8 cellular contexts compared by ENCODE assay signal in the genomic region with DNA sequence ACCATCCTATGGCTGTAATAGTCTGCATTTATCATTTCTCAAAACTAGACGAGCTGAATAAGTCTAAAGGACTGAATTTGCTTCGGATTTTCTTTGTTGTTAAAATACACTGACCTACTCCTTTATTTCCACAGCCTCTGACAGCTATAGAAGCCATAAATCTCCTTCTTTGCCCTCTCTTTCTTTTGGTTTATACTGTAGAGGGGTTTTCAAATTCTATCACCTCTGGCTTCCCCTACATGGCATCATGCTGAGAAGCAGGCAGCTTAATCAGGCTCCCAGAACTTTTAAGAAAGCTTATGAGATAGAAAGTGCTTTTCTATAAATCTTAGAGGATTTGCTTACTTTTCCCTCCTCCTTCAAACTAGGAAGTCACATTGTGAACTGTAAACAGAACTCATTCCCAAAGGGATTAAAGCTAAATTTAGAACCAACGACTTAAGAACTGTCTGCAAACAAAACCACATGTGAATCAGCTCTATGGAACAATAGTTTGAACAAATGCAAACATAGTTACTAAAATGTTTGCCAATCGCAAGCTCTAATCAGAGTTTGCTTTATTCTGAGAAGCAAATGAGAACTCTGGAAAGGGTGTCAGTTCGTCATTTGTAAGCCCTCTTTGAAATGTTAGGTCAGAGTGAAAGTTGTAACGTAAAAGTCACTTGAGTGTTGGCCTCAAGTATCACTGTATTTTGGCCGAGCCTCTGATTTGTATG.
A peak's percentile ranks its signal among the peaks of the same experiment; 100 is the strongest.
DNase-seq lines count a peak whose midpoint lies in the region; ATAC-seq, FAIRE-seq and TF ChIP-seq lines count a peak whose summit lies in the region.

No MANE protein-coding gene starts in this region.

- H3K27ac ChIP-seq in A549 (peak overlapping the region; percentile 78 to 95), IMR-90 (ENCODE audit: insufficient read depth, low read length) (no peak overlapping the region), mammary epithelial cell (ENCODE audit: insufficient read depth, low read depth, low read length) (no peak overlapping the region), mesendoderm (ENCODE audit: low read depth, low read length) (no peak overlapping the region), dorsolateral prefrontal cortex (peak overlapping the region in 15 of 59 donors; percentile 2 to 42 (median 31)), spleen (no peak overlapping the region)

- H3K56ac ChIP-seq in IMR-90 (ENCODE audit: extremely low read depth, insufficient read depth, low read length), result no peak overlapping the region
- H3K56ac ChIP-seq in mesendoderm (ENCODE audit: low read length), result no peak overlapping the region

- no peak overlapping the region for H3K4me3 ChIP-seq in A549
- peak overlapping the region; percentile 31; the same call in 1 of the 2 replicates for H3K4me3 ChIP-seq in IMR-90 (ENCODE audit: insufficient read depth, low read depth, low read length)
- no peak overlapping the region for H3K4me3 ChIP-seq in mammary epithelial cell (replicated peaks in 1 of 3; ENCODE audit: insufficient read depth in 1 of 3, low read depth in 2 of 3, low read length in 3 of 3)
- H3K4me3 ChIP-seq in mesendoderm (ENCODE audit: low read length), result no peak overlapping the region
- peak overlapping the region in 1 of 59 donors; percentile 5 for H3K4me3 ChIP-seq in dorsolateral prefrontal cortex
- H3K4me3 ChIP-seq in spleen, result no peak overlapping the region

- peaks cover 35% of the 10 kb centered on the region for H3K4me1 ChIP-seq in A549
- peaks cover 8% of the 10 kb centered on the region; the same call in 1 of the 2 replicates for H3K4me1 ChIP-seq in IMR-90 (ENCODE audit: control insufficient read depth, insufficient read depth, low read length)
- peaks cover 32% of the 10 kb centered on the region for H3K4me1 ChIP-seq in mammary epithelial cell (ENCODE audit: insufficient read depth, low read length)
- peaks cover 6% of the 10 kb centered on the region for H3K4me1 ChIP-seq in mesendoderm (ENCODE audit: control insufficient read depth, low read depth, low read length)
- peaks cover 0 to 5% (median 0%) of the 10 kb centered on the region in 6 donors for H3K4me1 ChIP-seq in spleen

- 8% methylated on average over 7 of the region's 7 CpGs for WGBS in A549 (ENCODE audit: missing lambda C conversion rate)
- 20% methylated on average over 1 of the region's 7 CpGs; no CpG with 5 or more reads in 1 of the 2 experiments for WGBS in IMR-90 (ENCODE audit: extremely low coverage in 2 of 2, insufficient read length in 1 of 2), 2 experiments
- 81% methylated on average over 7 of the region's 7 CpGs for WGBS in mammary epithelial cell (ENCODE audit: low coverage, missing lambda C conversion rate)
- WGBS in mesendoderm (ENCODE audit: extremely low coverage, insufficient coverage, low lambda C conversion rate), result no CpG with 5 or more reads among the region's 7 CpGs
- 46 to 68% (median 59%) methylated on average over 7 of the region's 7 CpGs for WGBS in spleen, 5 donors

- no TSS peak for BruUV-seq in IMR-90 (replicated peaks; lab: Mats Ljungman, UMichigan)
- no TSS peak for BruUV-seq in mammary epithelial cell (replicated peaks; lab: Mats Ljungman, UMichigan)

- no peaks in the 10 kb centered on the region for H3K79me1 ChIP-seq in IMR-90 (ENCODE audit: low read depth in 1 of 2, low read length in 2 of 2)
- no peaks in the 10 kb centered on the region for H3K79me1 ChIP-seq in mesendoderm (ENCODE audit: low read length)

- TF ChIP-seq RAD21 in A549 (conservative IDR thresholded peaks at IDR 0.05 in 1 of 2, IDR thresholded peaks at IDR 0.05 in 1 of 2) (no peak; a peak in 1 of 5 replicates), IMR-90 (IDR thresholded peaks at IDR 0.05; ENCODE audit: low read length) (no peak)

- H2BK15ac ChIP-seq in IMR-90 (ENCODE audit: low read depth, low read length) (no peak overlapping the region), mesendoderm (replicated peaks; ENCODE audit: low read depth) (no peak overlapping the region)

- intact Hi-C loops in IMR-90 (cut with micrococcal nuclease), result loop anchor here (5.0 kb wide), 1 partner anchor 35 kb away; no protein-coding TSS in a partner anchor
- intact Hi-C loops in mammary epithelial cell (cut with micrococcal nuclease), result no loop called here
- intact Hi-C loops in dorsolateral prefrontal cortex (cut with DNase I), result no loop called here
- intact Hi-C loops in spleen (cut with DNase I; ENCODE audit: low total_unique reads), result no loop called here

- H2BK20ac ChIP-seq in IMR-90 (ENCODE audit: low read depth, low read length), result peak overlapping the region; percentile 46; the same call in 1 of the 2 replicates

- peak overlapping the region; percentile 76 for H3K14ac ChIP-seq in IMR-90 (replicated peaks; ENCODE audit: low read depth, low read length)

- POLR2A ChIA-PET in A549 (lab: Yijun Ruan, JAX), result interaction anchor here (1.1 kb wide), 1 partner anchor 62 kb away, joined by 3 read pairs; no protein-coding TSS in a partner anchor
- POLR2A ChIA-PET in IMR-90 (lab: Charles Lee; ENCODE audit: unreplicated experiment), result no interaction called here

- ATAC-seq in A549 (peak; percentile 72 to 82; a peak in 5 of 6 replicates), IMR-90 (ENCODE audit: low read depth) (peak; percentile 56), GM19351 (IDR thresholded peaks at IDR 0.05; ENCODE audit: unreplicated experiment) (no peak)

- H3K23ac ChIP-seq in IMR-90 (ENCODE audit: low read depth, low read length) (peak overlapping the region; percentile 58; the same call in 1 of the 2 replicates), mesendoderm (ENCODE audit: low read length) (no peak overlapping the region)

- FAIRE-seq in A549 (lab: Jason Lieb, UNC), result no peak

- in situ Hi-C loops in IMR-90 (cut with MboI; ENCODE audit: low sequenced_read_pairs) (no loop called here), mammary epithelial cell (cut with MboI; ENCODE audit: low sequenced_read_pairs in 2 of 2) (no loop called here)

- H3K9me1 ChIP-seq in IMR-90 (ENCODE audit: insufficient read depth, low read length), result 0 out of 2 replicates have a peak, but pooled peaks cover 5% of the 10 kb centered on the region

- TF ChIP-seq EP300 in A549 (IDR thresholded peaks at IDR 0.05), result peak; percentile 40 to 62; a peak in 3 of 5 replicates

- dilution Hi-C loops in IMR-90 (cut with HindIII; ENCODE audit: low sequenced_read_pairs, unreplicated experiment), result no loop called here
- dilution Hi-C loops in mammary epithelial cell (cut with HindIII; ENCODE audit: low sequenced_read_pairs), result no loop called here

- H3K9me3 ChIP-seq in A549 (0 out of 3 replicates have a peak, but pooled peaks cover 3% of the 10 kb centered on the region), IMR-90 (ENCODE audit: control insufficient read depth, insufficient read depth, low read length) (no peaks in the 10 kb centered on the region), mammary epithelial cell (replicated peaks; ENCODE audit: insufficient read depth, low read length) (no peaks in the 10 kb centered on the region), spleen (no peaks in the 10 kb centered on the region)

- no peaks in the 10 kb centered on the region for H3K27me3 ChIP-seq in IMR-90 (ENCODE audit: control insufficient read depth, insufficient read depth, low read length)
- H3K27me3 ChIP-seq in mammary epithelial cell (ENCODE audit: insufficient read depth, low read length), result no peaks in the 10 kb centered on the region
- no peaks in the 10 kb centered on the region for H3K27me3 ChIP-seq in mesendoderm (ENCODE audit: insufficient read depth, low read length, poor library complexity)
- H3K27me3 ChIP-seq in dorsolateral prefrontal cortex, result no peaks in the 10 kb centered on the region
- peaks cover 0 to 7% (median 0%) of the 10 kb centered on the region in 7 donors for H3K27me3 ChIP-seq in spleen (replicated peaks in 1 of 7)

- CTCF ChIA-PET in A549 (lab: Yijun Ruan, JAX), result interaction anchor here (1.4 kb wide), 1 partner anchor 362 kb away, joined by 3 read pairs; no protein-coding TSS in a partner anchor
- CTCF ChIA-PET in IMR-90 (lab: Yijun Ruan, JAX), result interaction anchor here (0.6 kb wide), 1 partner anchor 155 kb away, joined by 3 read pairs; no protein-coding TSS in a partner anchor
- CTCF ChIA-PET in mammary epithelial cell (lab: Charles Lee; ENCODE audit: low non-redundant PET), result no interaction called here

- no peak for TF ChIP-seq POLR2A in A549 (IDR thresholded peaks at IDR 0.05; ENCODE audit: low read length)
- no peak for TF ChIP-seq POLR2A in IMR-90 (IDR thresholded peaks at IDR 0.05; ENCODE audit: low read depth, low read length)
- TF ChIP-seq POLR2A in spleen (IDR thresholded peaks at IDR 0.05), result no peak

- H2AFZ ChIP-seq in IMR-90 (replicated peaks; ENCODE audit: low read length, poor library complexity) (peak overlapping the region; percentile 68), mammary epithelial cell (ENCODE audit: low read depth, low read length) (peak overlapping the region; percentile 50)

- H2BK5ac ChIP-seq in IMR-90 (ENCODE audit: low read depth, low read length, poor library complexity, severe bottlenecking), result peak overlapping the region; percentile 64
- no peak overlapping the region for H2BK5ac ChIP-seq in mesendoderm (ENCODE audit: low read length)

- no peak for TF ChIP-seq CTCF in A549 (IDR thresholded peaks at IDR 0.05)
- no peak for TF ChIP-seq CTCF in IMR-90 (conservative IDR thresholded peaks at IDR 0.05; ENCODE audit: low read depth, low read length)
- TF ChIP-seq CTCF in mammary epithelial cell (conservative IDR thresholded peaks at IDR 0.05 in 1 of 2, IDR thresholded peaks at IDR 0.05 in 1 of 2; ENCODE audit: extremely low read depth in 1 of 2, insufficient read depth in 1 of 2, low read depth in 1 of 2, low read length in 2 of 2), result no peak
- TF ChIP-seq CTCF in dorsolateral prefrontal cortex (IDR thresholded peaks at IDR 0.05 in 54 of 56, conservative IDR thresholded peaks at IDR 0.05 in 2 of 56; ENCODE audit: low read depth in 1 of 56, partially characterized antibody in 56 of 56), result no peak
- TF ChIP-seq CTCF in spleen (IDR thresholded peaks at IDR 0.05 in 8 of 11, conservative IDR thresholded peaks at IDR 0.05 in 3 of 11), result no peak

- H3K4me2 ChIP-seq in A549 (peak overlapping the region; percentile 69), IMR-90 (ENCODE audit: low read depth, low read length) (peak overlapping the region; percentile 86), mammary epithelial cell (ENCODE audit: insufficient read depth, low read depth, low read length) (no peak overlapping the region), mesendoderm (ENCODE audit: low read length) (no peak overlapping the region)

- no peaks in the 10 kb centered on the region for H3K36me3 ChIP-seq in IMR-90 (ENCODE audit: control insufficient read depth, insufficient read depth, low read length)
- no peaks in the 10 kb centered on the region for H3K36me3 ChIP-seq in mammary epithelial cell (ENCODE audit: insufficient read depth, low read length)
- no peaks in the 10 kb centered on the region for H3K36me3 ChIP-seq in mesendoderm (ENCODE audit: control insufficient read depth, insufficient read depth, low read length)
- no peaks in the 10 kb centered on the region for H3K36me3 ChIP-seq in spleen

- H4K91ac ChIP-seq in IMR-90 (ENCODE audit: insufficient read depth, low read depth, low read length), result no peak overlapping the region

- H4K8ac ChIP-seq in IMR-90 (ENCODE audit: low read depth in 2 of 2, low read length in 2 of 2), result peak overlapping the region in 1 of 2 experiments; percentile 33; a peak in 1 of 4 replicates
- H4K8ac ChIP-seq in mesendoderm (ENCODE audit: low read depth, low read length), result no peak overlapping the region

- H3K9ac ChIP-seq in IMR-90 (ENCODE audit: low read depth, low read length) (no peak overlapping the region), mammary epithelial cell (ENCODE audit: insufficient read depth, low read length) (no peak overlapping the region), mesendoderm (ENCODE audit: low read length) (no peak overlapping the region)

- peak overlapping the region; percentile 60; the same call in 1 of the 2 replicates for H3K18ac ChIP-seq in IMR-90 (ENCODE audit: low read depth, low read length)
- no peak overlapping the region for H3K18ac ChIP-seq in mesendoderm (ENCODE audit: low read length)

- H3K79me2 ChIP-seq in mammary epithelial cell (ENCODE audit: insufficient read depth, low read length), result no peaks in the 10 kb centered on the region
- no peaks in the 10 kb centered on the region for H3K79me2 ChIP-seq in mesendoderm (ENCODE audit: control insufficient read depth, insufficient read depth, low read length)

- DNase-seq in A549 (ENCODE audit: low read depth in 1 of 2, low spot score in 1 of 2), result peak; percentile 18 to 89
- DNase-seq in IMR-90, result peak; percentile 80
- no peak for DNase-seq in mammary epithelial cell
- DNase-seq in mesendoderm, result peak; percentile 55
- DNase-seq in effector CD4-positive, alpha-beta T cell, result no peak
- DNase-seq in dorsolateral prefrontal cortex, result no peak
- no peak for DNase-seq in spleen

- no peak overlapping the region; the same call in 1 of the 2 replicates for H2AK5ac ChIP-seq in IMR-90 (ENCODE audit: low read depth, low read length)
- no peak overlapping the region for H2AK5ac ChIP-seq in mesendoderm (ENCODE audit: low read length)

- H3K4ac ChIP-seq in IMR-90 (ENCODE audit: low read depth, low read length) (peak overlapping the region; percentile 65; the same call in 1 of the 2 replicates), mesendoderm (ENCODE audit: low read depth, low read length) (no peak overlapping the region)

- H4K5ac ChIP-seq in IMR-90 (ENCODE audit: low read depth, low read length) (peak overlapping the region; percentile 36; the same call in 1 of the 2 replicates), mesendoderm (ENCODE audit: low read length) (no peak overlapping the region)

- H2AK9ac ChIP-seq in IMR-90 (replicated peaks; ENCODE audit: low read depth, low read length, poor library complexity), result no peak overlapping the region

- H4K20me1 ChIP-seq in IMR-90 (ENCODE audit: insufficient read depth, low read length) (no peaks in the 10 kb centered on the region), mammary epithelial cell (ENCODE audit: insufficient read depth, low read length) (no peaks in the 10 kb centered on the region)

- H2BK120ac ChIP-seq in IMR-90 (ENCODE audit: low read depth, low read length), result peak overlapping the region; percentile 52; the same call in 1 of the 2 replicates
- H2BK120ac ChIP-seq in mesendoderm (ENCODE audit: low read depth, low read length), result no peak overlapping the region

Comparison
In these comparisons a context has a peak if more than half of its experiments do, and no peak if none do; other contexts are left out.
1. DNase-seq: peak in A549 (2 of 2), IMR-90 (single experiment) and mesendoderm (single experiment); none in mammary epithelial cell (single experiment), effector CD4-positive, alpha-beta T cell (single experiment), dorsolateral prefrontal cortex (0 of 10) and spleen (single experiment).
2. H3K27ac ChIP-seq: peak in A549 (2 of 2); none in IMR-90 (single experiment), mammary epithelial cell (single experiment), mesendoderm (single experiment) and spleen (0 of 8).
3. H3K4me2 ChIP-seq: peak in A549 (single experiment) and IMR-90 (single experiment); none in mammary epithelial cell (single experiment) and mesendoderm (single experiment).